Comparison of ENCODE assay signal across 12 cellular contexts in genomic region chr19:47510516-47511127, GRCh38. TPM values are rescaled to one million over a fixed set of nuclear protein-coding genes. Genes with fewer than 3 reads are reported as not detected.
DNase-seq lines count a peak whose midpoint lies in the region; ATAC-seq and TF ChIP-seq lines count a peak whose summit lies in the region.
"Had no signal": no experiment of that assay in that cellular context is flagged by ENCODE, and none has a peak within 500 bp of the region (broad histone marks: within the 10 kb centered on the region; RNA-seq: fewer than 3 reads in every experiment).

No MANE protein-coding gene starts in this region.

- H3K36me3 Mint-ChIP-seq in CD4-positive, CD25-positive, alpha-beta regulatory T cell: peaks cover 5% of the 10 kb centered on the region

- no peak overlapping the region for H3K4me3 ChIP-seq in CD4-positive, CD25-positive, alpha-beta regulatory T cell (ENCODE audit: low read depth, low read length)
- H3K4me3 ChIP-seq in OCI-LY7 (ENCODE audit: low read depth, low read length, poor library complexity, severe bottlenecking) (no peak overlapping the region), sigmoid colon (no peak overlapping the region), smooth muscle cell (no peak overlapping the region)

- no peaks in the 10 kb centered on the region for H3K9me2 ChIP-seq in OCI-LY7 (ENCODE audit: insufficient read depth, low read length)

- no peaks in the 10 kb centered on the region for H3K9me3 ChIP-seq in CD4-positive, CD25-positive, alpha-beta regulatory T cell (ENCODE audit: control insufficient read depth in 2 of 2, low read length in 2 of 2)
- H3K9me3 ChIP-seq in OCI-LY7 (ENCODE audit: low read length) (no peaks in the 10 kb centered on the region), sigmoid colon (no peaks in the 10 kb centered on the region), smooth muscle cell (replicated peaks; ENCODE audit: low read depth) (no peaks in the 10 kb centered on the region)

- no peaks in the 10 kb centered on the region for H3F3A ChIP-seq in smooth muscle cell (ENCODE audit: low read depth)

- TF ChIP-seq CTCF in OCI-LY7 (conservative IDR thresholded peaks at IDR 0.05; ENCODE audit: low read length) (peak; percentile 65), sigmoid colon (IDR thresholded peaks at IDR 0.05) (no peak), smooth muscle cell (IDR thresholded peaks at IDR 0.05; ENCODE audit: borderline replicate concordance, insufficient read depth, poor library complexity, severe bottlenecking) (no peak)

- no peak for TF ChIP-seq EP300 in sigmoid colon (IDR thresholded peaks at IDR 0.05)

- CTCF ChIA-PET in OCI-LY7 (lab: Charles Lee; ENCODE audit: unreplicated experiment): interaction anchor here (0.6 kb wide), 2 partner anchors 74 to 171 kb away, joined by 3 read pairs; no protein-coding TSS in a partner anchor

- no peak overlapping the region for H3K27ac ChIP-seq in CD4-positive, CD25-positive, alpha-beta regulatory T cell (ENCODE audit: insufficient read depth, low read length, poor library complexity, severe bottlenecking)
- no peak overlapping the region for H3K27ac ChIP-seq in OCI-LY7 (ENCODE audit: low read depth, low read length, poor library complexity, severe bottlenecking)
- peak overlapping the region; percentile 84 for H3K27ac ChIP-seq in epithelial cell of prostate
- peak overlapping the region; percentile 98 to 100 (median 99) for H3K27ac ChIP-seq in sigmoid colon
- no peak overlapping the region for H3K27ac ChIP-seq in smooth muscle cell (ENCODE audit: low read depth)

- H3K79me2 ChIP-seq in OCI-LY7 (ENCODE audit: insufficient read depth, low read depth, low read length) (peaks cover 50% of the 10 kb centered on the region), smooth muscle cell (ENCODE audit: low read depth) (peaks cover 80% of the 10 kb centered on the region)

- H3K4me1 Mint-ChIP-seq in CD4-positive, CD25-positive, alpha-beta regulatory T cell: peaks cover 15 to 73% (median 46%) of the 10 kb centered on the region in 4 donors

- H4K20me1 ChIP-seq in OCI-LY7 (ENCODE audit: insufficient read depth, low read length): no peaks in the 10 kb centered on the region
- H4K20me1 ChIP-seq in smooth muscle cell (ENCODE audit: low read depth): peaks cover 76% of the 10 kb centered on the region

- 80 to 85% methylated on average over 12 of the region's 12 CpGs for WGBS in sigmoid colon, 2 donors
- WGBS in smooth muscle cell (ENCODE audit: low lambda C conversion rate): 91% methylated on average over 12 of the region's 12 CpGs

- no peak for TF ChIP-seq POLR2A in sigmoid colon (IDR thresholded peaks at IDR 0.05)

- POLR2A ChIA-PET in OCI-LY7 (lab: Charles Lee): interaction anchor here (1.3 kb wide), 1 partner anchor 23 kb away, joined by 3 read pairs; no protein-coding TSS in a partner anchor

- peaks cover 0 to 2% (median 0%) of the 10 kb centered on the region in 7 donors for H3K9me3 Mint-ChIP-seq in CD4-positive, CD25-positive, alpha-beta regulatory T cell
- H3K9me3 Mint-ChIP-seq: activated B cell treated with CpG ODN at 0.5 μM for 24 hours; activated T-helper 2 cell treated with anti-CD3 and anti-CD28 coated beads, Interferon-gamma antibody, Interleukin-2, Interleukin-4, amounts not matched to agents 10 μg/mL and 5 μg/mL and 100 μg/mL, durations not matched to agents 14 hours and 24 hours and 36 hours had no signal

- BruUV-seq in OCI-LY7 (replicated peaks; lab: Mats Ljungman, UMichigan): no TSS peak

- DNase-seq in CD4-positive, CD25-positive, alpha-beta regulatory T cell: no peak
- DNase-seq in OCI-LY7 (ENCODE audit: low spot score) (peak; percentile 45), epithelial cell of prostate (ENCODE audit: low read depth, low spot score) (no peak), sigmoid colon (no peak), smooth muscle cell (lab: John Stamatoyannopoulos, UW; ENCODE audit: unreplicated experiment) (no peak), Ammon's horn (ENCODE audit: low spot score) (no peak), DMS79 (lab: John Stamatoyannopoulos, UW) (no peak), NOMO-1 treated with dmso at 0.1 percent for 144 hours (lab: John Stamatoyannopoulos, UW; ENCODE audit: unreplicated experiment) (no peak)
- DNase-seq: activated B cell treated with CpG ODN at 0.5 μM for 24 hours; CD4-positive, alpha-beta memory T cell; hippocampal formation had no signal

- no peak overlapping the region for H2AFZ ChIP-seq in OCI-LY7 (ENCODE audit: low read length)
- H2AFZ ChIP-seq in smooth muscle cell (ENCODE audit: low read depth): no peak overlapping the region

- H3K27me3 Mint-ChIP-seq in CD4-positive, CD25-positive, alpha-beta regulatory T cell: peaks cover 7% of the 10 kb centered on the region
- H3K27me3 Mint-ChIP-seq: activated B cell treated with CpG ODN at 0.5 μM for 24 hours; CD4-positive, alpha-beta memory T cell had no signal

- intact Hi-C loops in OCI-LY7 (cut with micrococcal nuclease; ENCODE audit: unreplicated experiment): no loop called here
- intact Hi-C loops in sigmoid colon (cut with DNase I): no loop called here

- peaks cover 47% of the 10 kb centered on the region for H3K4me1 ChIP-seq in CD4-positive, CD25-positive, alpha-beta regulatory T cell (ENCODE audit: control insufficient read depth, insufficient read depth, low read length, poor library complexity, severe bottlenecking)
- H3K4me1 ChIP-seq in OCI-LY7 (ENCODE audit: insufficient read depth, low read length, poor library complexity, severe bottlenecking) (peaks cover 31% of the 10 kb centered on the region), sigmoid colon (peaks cover 0 to 86% (median 81%) of the 10 kb centered on the region in 4 donors), smooth muscle cell (ENCODE audit: low read depth) (peaks cover 6% of the 10 kb centered on the region)

- H3K27ac Mint-ChIP-seq in CD4-positive, CD25-positive, alpha-beta regulatory T cell: peak overlapping the region in 1 of 3 donors; percentile 52
- H3K27ac Mint-ChIP-seq: activated B cell treated with CpG ODN at 0.5 μM for 24 hours; activated T-helper 2 cell treated with anti-CD3 and anti-CD28 coated beads, Interferon-gamma antibody, Interleukin-2, Interleukin-4, amounts not matched to agents 10 μg/mL and 5 μg/mL and 100 μg/mL, durations not matched to agents 14 hours and 24 hours and 36 hours had no signal

- no peak for ATAC-seq in CD4-positive, CD25-positive, alpha-beta regulatory T cell (ENCODE audit: low read depth in 2 of 2)

- H3K4me2 ChIP-seq in OCI-LY7 (ENCODE audit: low read length): no peak overlapping the region
- H3K4me2 ChIP-seq in smooth muscle cell: no peak overlapping the region

- no peaks in the 10 kb centered on the region for H3K27me3 ChIP-seq in CD4-positive, CD25-positive, alpha-beta regulatory T cell (ENCODE audit: control insufficient read depth, insufficient read depth, low read length)
- H3K27me3 ChIP-seq in sigmoid colon (no peaks in the 10 kb centered on the region), smooth muscle cell (ENCODE audit: low read depth) (no peaks in the 10 kb centered on the region)

- peaks cover 8% of the 10 kb centered on the region for H3K36me3 ChIP-seq in CD4-positive, CD25-positive, alpha-beta regulatory T cell (ENCODE audit: control insufficient read depth, insufficient read depth, low read length)
- no peaks in the 10 kb centered on the region; the same call in 1 of the 2 replicates for H3K36me3 ChIP-seq in OCI-LY7 (ENCODE audit: insufficient read depth, low read length)
- peaks cover 0 to 5% (median 0%) of the 10 kb centered on the region in 4 donors for H3K36me3 ChIP-seq in sigmoid colon
- H3K36me3 ChIP-seq in smooth muscle cell (ENCODE audit: low read depth): no peaks in the 10 kb centered on the region

- peak overlapping the region in 3 of 4 donors; percentile 61 to 99 (median 68) for H3K4me3 Mint-ChIP-seq in CD4-positive, CD25-positive, alpha-beta regulatory T cell
- H3K4me3 Mint-ChIP-seq: activated B cell treated with CpG ODN at 0.5 μM for 24 hours had no signal

- H3K9ac ChIP-seq in smooth muscle cell (ENCODE audit: low read depth): no peak overlapping the region

RNA-seq across cellular contexts. Expression of gene NAPA, which starts 4.2 kb away (rescaled TPM):
- total RNA-seq in CD4-positive, CD25-positive, alpha-beta regulatory T cell: 155 TPM
- 100 to 1,000 TPM in 1 of 4 donors, 10 to 100 TPM in 3; 87.3 to 101 (median 92.5) TPM for polyA plus RNA-seq in CD4-positive, CD25-positive, alpha-beta regulatory T cell
- 54.7 and 71.4 TPM in 2 replicates for total RNA-seq in OCI-LY7 (2014; rRNA removed; shearing (Covaris generic))
- total RNA-seq in OCI-LY7 (2022) (56.5 and 63.1 TPM in 2 replicates), sigmoid colon (100 to 1,000 TPM in 1 of 4 donors, 10 to 100 TPM in 3; 84.9 to 167 (median 91.8) TPM), smooth muscle cell (43.8 and 65.0 TPM in 2 replicates)
- polyA plus RNA-seq in sigmoid colon (100 to 1,000 TPM in 2 of 3 donors, 10 to 100 TPM in 1; 94.2 to 139 (median 109) TPM), smooth muscle cell (78.7 and 85.1 TPM in 2 replicates)

RNA-seq across cellular contexts. Expression of gene KPTN, which starts 26.6 kb away (rescaled TPM):
- total RNA-seq in CD4-positive, CD25-positive, alpha-beta regulatory T cell: 3.5 TPM
- 1 to 10 TPM; 2.7 to 6.2 (median 4.0) TPM for polyA plus RNA-seq in CD4-positive, CD25-positive, alpha-beta regulatory T cell
- 13.8 and 14.0 TPM in 2 replicates for total RNA-seq in OCI-LY7 (2014; rRNA removed; shearing (Covaris generic))
- total RNA-seq in OCI-LY7 (2022) (11.5 and 13.6 TPM in 2 replicates), sigmoid colon (10 to 100 TPM in 1 of 4 donors, 1 to 10 TPM in 3; 4.4 to 10.0 (median 4.7) TPM), smooth muscle cell (3.4 and 12.2 TPM in 2 replicates)
- polyA plus RNA-seq in sigmoid colon (10 to 100 TPM in 1 of 3 donors, 1 to 10 TPM in 2; 4.8 to 12.2 (median 8.1) TPM), smooth muscle cell (10.6 and 15.5 TPM in 2 replicates)

RNA-seq across cellular contexts. Expression of gene SLC8A2, which starts 38.9 kb away (rescaled TPM):
- total RNA-seq in CD4-positive, CD25-positive, alpha-beta regulatory T cell: not detected
- polyA plus RNA-seq in CD4-positive, CD25-positive, alpha-beta regulatory T cell: not detected
- 0.13 TPM in 1 of 2 replicates, not detected in the other for total RNA-seq in OCI-LY7 (2014; rRNA removed; shearing (Covaris generic))
- total RNA-seq in OCI-LY7 (2022) (0.36 and 0.59 TPM in 2 replicates), sigmoid colon (10 to 100 TPM in 2 of 4 donors, 1 to 10 TPM in 2; 5.9 to 39.9 (median 19.0) TPM), smooth muscle cell (0.22 and 0.31 TPM in 2 replicates)
- polyA plus RNA-seq in sigmoid colon (1 to 10 TPM in 1 of 3 donors, not detected in 2; 1.1 TPM), smooth muscle cell (0.50 and 0.62 TPM in 2 replicates)
- total RNA-seq: activated B cell treated with CpG ODN at 0.5 μM for 24 hours; activated T-helper 2 cell treated with anti-CD3 and anti-CD28 coated beads, Interferon-gamma antibody, Interleukin-2, Interleukin-4, amounts not matched to agents 10 μg/mL and 5 μg/mL and 100 μg/mL, durations not matched to agents 14 hours and 24 hours and 36 hours; CD4-positive, alpha-beta memory T cell had no signal
- polyA plus RNA-seq: CD4-positive, alpha-beta memory T cell had no signal

Comparison
In these comparisons a context has a peak if more than half of its experiments do, and no peak if none do; other contexts are left out.
1. H3K27ac ChIP-seq: peak in epithelial cell of prostate (single experiment) and sigmoid colon (4 of 4); none in CD4-positive, CD25-positive, alpha-beta regulatory T cell (single experiment), OCI-LY7 (single experiment) and smooth muscle cell (single experiment).